In genomic region chr11:90220391-90220790, GRCh38 we compare ENCODE assay signal across 8 cellular contexts.
DNase-seq lines count a peak whose midpoint lies in the region; ATAC-seq and TF ChIP-seq lines count a peak whose summit lies in the region.

No MANE protein-coding gene starts in this region.

- ATAC-seq in HG02973 (IDR thresholded peaks at IDR 0.05; ENCODE audit: unreplicated experiment) (peak; percentile 20), HG03280 (IDR thresholded peaks at IDR 0.05; ENCODE audit: unreplicated experiment) (no peak), GM21360 (IDR thresholded peaks at IDR 0.05; ENCODE audit: unreplicated experiment) (no peak)

- H3K27ac ChIP-seq in VCaP: peak overlapping the region; percentile 90; the same call in 1 of the 2 replicates

- peak; percentile 29 for DNase-seq in CD1c-positive myeloid dendritic cell (ENCODE audit: extremely low spot score)
- DNase-seq in hepatic stellate cell (ENCODE audit: low spot score): peak; percentile 47
- DNase-seq in NCI-H2107 treated with DMSO at 0.1 percent for 48 hours (lab: John Stamatoyannopoulos, UW; ENCODE audit: unreplicated experiment): no peak
- DNase-seq in NCI-H2196 (lab: John Stamatoyannopoulos, UW; ENCODE audit: unreplicated experiment): no peak

- no peak for TF ChIP-seq CTCF in VCaP (conservative IDR thresholded peaks at IDR 0.05)

Comparison
In these comparisons a context has a peak if more than half of its experiments do, and no peak if none do; other contexts are left out.
1. DNase-seq: peak in CD1c-positive myeloid dendritic cell (single experiment) and hepatic stellate cell (single experiment); none in NCI-H2107 treated with DMSO at 0.1 percent for 48 hours (single experiment) and NCI-H2196 (single experiment).